9 cellular contexts compared by ENCODE assay signal in genomic region chr1:231931846-231932454, GRCh38.
DNase-seq lines count a peak whose midpoint lies in the region; ATAC-seq and TF ChIP-seq lines count a peak whose summit lies in the region.
"Had no signal": no experiment of that assay in that cellular context is flagged by ENCODE, and none has a peak within 500 bp of the region (broad histone marks: within the 10 kb centered on the region; RNA-seq: fewer than 3 reads in every experiment).

No MANE protein-coding gene starts in this region.

- peaks cover 7% of the 10 kb centered on the region for H3K27me3 Mint-ChIP-seq in endothelial cell (ENCODE audit: unreplicated experiment)

- no peak overlapping the region for H3K27ac ChIP-seq in SJCRH30
- no peak overlapping the region for H3K27ac ChIP-seq in sigmoid colon
- H3K27ac ChIP-seq: BLaER1 treated with 17β-estradiol and CSF1 and Interleukin-3, amounts not matched to agents 10 nM and 100 nM had no signal

- H3K4me3 ChIP-seq in SJCRH30 (no peak overlapping the region), sigmoid colon (no peak overlapping the region)
- H3K4me3 ChIP-seq: BLaER1 treated with 17β-estradiol and CSF1 and Interleukin-3, amounts not matched to agents 10 nM and 100 nM had no signal

- peaks cover 33% of the 10 kb centered on the region for H3K4me1 ChIP-seq in SJCRH30
- H3K4me1 ChIP-seq in sigmoid colon = peaks cover 0 to 28% (median 7%) of the 10 kb centered on the region in 4 donors

- no peaks in the 10 kb centered on the region for H3K9me3 Mint-ChIP-seq in endothelial cell (ENCODE audit: unreplicated experiment)

- TF ChIP-seq EP300 in sigmoid colon (IDR thresholded peaks at IDR 0.05) = no peak

- peak; percentile 21 for DNase-seq in NCI-H1694 treated with DMSO at 0.1 percent for 48 hours (lab: John Stamatoyannopoulos, UW)
- DNase-seq in NCI-H1694 (lab: John Stamatoyannopoulos, UW) = no peak
- peak; percentile 47 to 68 for DNase-seq in SJCRH30
- DNase-seq in endothelial cell (ENCODE audit: low spot score) = no peak
- peak; percentile 59 to 61 for DNase-seq in stimulated activated CD4-positive, alpha-beta T cell treated with anti-CD3 and anti-CD28 coated beads, Interleukin-2, amount 100 ng/mL, for 48 hours
- no peak for DNase-seq in NCI-H187 (lab: John Stamatoyannopoulos, UW)
- no peak for DNase-seq in sigmoid colon

- no peak overlapping the region for H3K27ac Mint-ChIP-seq in endothelial cell (ENCODE audit: unreplicated experiment)

- WGBS in sigmoid colon, 2 donors = 84 to 86% methylated on average over 4 of the region's 4 CpGs

- H3K4me1 Mint-ChIP-seq in endothelial cell (ENCODE audit: unreplicated experiment) = peaks cover 76% of the 10 kb centered on the region

- H3K36me3 Mint-ChIP-seq in endothelial cell (ENCODE audit: low read depth, unreplicated experiment) = peaks cover 15% of the 10 kb centered on the region

- no peaks in the 10 kb centered on the region for H3K9me3 ChIP-seq in SJCRH30 (replicated peaks)
- H3K9me3 ChIP-seq in sigmoid colon = peaks cover 0 to 3% (median 2%) of the 10 kb centered on the region in 4 donors

- H3K36me3 ChIP-seq in SJCRH30 = no peaks in the 10 kb centered on the region
- H3K36me3 ChIP-seq in sigmoid colon = no peaks in the 10 kb centered on the region

- TF ChIP-seq CTCF in endothelial cell (IDR thresholded peaks at IDR 0.05; ENCODE audit: unreplicated experiment) = peak; percentile 100
- peak in 2 of 4 experiments; percentile 20 to 29 for TF ChIP-seq CTCF in sigmoid colon (IDR thresholded peaks at IDR 0.05)

- no peak for ATAC-seq in GM19463 (IDR thresholded peaks at IDR 0.05; ENCODE audit: unreplicated experiment)

- H3K4me3 Mint-ChIP-seq in endothelial cell (ENCODE audit: unreplicated experiment) = no peak overlapping the region

- intact Hi-C loops in sigmoid colon (cut with DNase I) = no loop called here

- TF ChIP-seq POLR2A in sigmoid colon (IDR thresholded peaks at IDR 0.05) = no peak

- no peaks in the 10 kb centered on the region for H3K27me3 ChIP-seq in SJCRH30
- no peaks in the 10 kb centered on the region for H3K27me3 ChIP-seq in sigmoid colon
- H3K27me3 ChIP-seq: BLaER1 treated with 17β-estradiol and CSF1 and Interleukin-3, amounts not matched to agents 10 nM and 100 nM had no signal

Comparison
In these comparisons a context has a peak if more than half of its experiments do, and no peak if none do; other contexts are left out.
1. DNase-seq: peak in NCI-H1694 treated with DMSO at 0.1 percent for 48 hours (single experiment), SJCRH30 (2 of 2) and stimulated activated CD4-positive, alpha-beta T cell treated with anti-CD3 and anti-CD28 coated beads, Interleukin-2, amount 100 ng/mL, for 48 hours (2 of 2); none in NCI-H1694 (single experiment), endothelial cell (single experiment), NCI-H187 (0 of 2) and sigmoid colon (single experiment).